In the genomic region with DNA sequence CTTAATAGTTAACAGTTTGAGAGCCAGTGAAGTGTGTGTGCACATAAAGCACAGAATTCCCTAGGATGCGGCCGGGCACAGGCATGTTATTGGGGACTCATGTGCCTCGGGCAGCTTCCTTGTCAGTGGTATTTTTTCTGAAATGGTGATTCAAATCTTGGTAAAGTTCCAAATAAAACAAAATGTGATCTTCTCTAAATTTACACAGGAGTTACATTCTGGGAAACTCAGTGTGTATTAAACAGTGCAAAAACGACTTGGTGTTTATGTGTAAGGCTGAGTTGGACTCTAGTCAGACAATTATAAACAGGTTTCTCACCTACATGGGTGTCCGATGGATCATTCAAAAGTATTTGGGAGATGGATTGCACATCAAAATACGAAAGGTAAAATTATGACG, we compare ENCODE assay signal across 14 cellular contexts. TPM values are rescaled to one million over a fixed set of nuclear protein-coding genes. Genes with fewer than 3 reads are reported as not detected.
DNase-seq lines count a peak whose midpoint lies in the region; ATAC-seq and TF ChIP-seq lines count a peak whose summit lies in the region.
"Had no signal": no experiment of that assay in that cellular context is flagged by ENCODE, and none has a peak within 500 bp of the region (broad histone marks: within the 10 kb centered on the region; RNA-seq: fewer than 3 reads in every experiment).

No MANE protein-coding gene starts in this region.

- H3K27ac Mint-ChIP-seq in T-cell = no peak overlapping the region
- H3K27ac Mint-ChIP-seq in natural killer cell treated with Interleukin-12 subunit alpha and Interleukin-12 subunit beta and Interleukin-15 and Interleukin-18, amount 100 ng/mL, for 72 hours = no peak overlapping the region
- H3K27ac Mint-ChIP-seq: activated CD8-positive, alpha-beta memory T cell treated with anti-CD3 and anti-CD28 coated beads, Interleukin-2, amount 10 ng/mL, durations not matched to agents 7 days and 5 days; brain had no signal

- no peak overlapping the region for H3K9ac ChIP-seq in GM23248
- H3K9ac ChIP-seq: SK-N-SH had no signal

- H3F3A ChIP-seq in GM23248 (ENCODE audit: insufficient read depth) = no peaks in the 10 kb centered on the region

- CTCF ChIA-PET in RWPE1 (lab: Yijun Ruan, JAX) = interaction anchor here (0.6 kb wide), 1 partner anchor 21 kb away, joined by 3 read pairs; no protein-coding TSS in a partner anchor
- CTCF ChIA-PET in T-cell (lab: Charles Lee) = no interaction called here

- no peaks in the 10 kb centered on the region for H3K9me2 ChIP-seq in GM23248 (ENCODE audit: insufficient read depth)
- H3K9me2 ChIP-seq: SK-N-SH had no signal

- H3K4me2 ChIP-seq in GM23248 (ENCODE audit: unreplicated experiment) = no peak overlapping the region
- H3K4me2 ChIP-seq in osteoblast (ENCODE audit: insufficient read depth, low read length) = peak overlapping the region; percentile 44
- H3K4me2 ChIP-seq: SK-N-SH had no signal

- H3K4me1 Mint-ChIP-seq in T-cell = peaks cover 0 to 2% (median 0%) of the 10 kb centered on the region in 3 donors
- H3K4me1 Mint-ChIP-seq in natural killer cell treated with Interleukin-12 subunit alpha and Interleukin-12 subunit beta and Interleukin-15 and Interleukin-18, amount 100 ng/mL, for 72 hours (ENCODE audit: low read depth in 2 of 2) = peaks cover 0 to 3% of the 10 kb centered on the region in 2 donors
- H3K4me1 Mint-ChIP-seq: activated CD8-positive, alpha-beta memory T cell treated with anti-CD3 and anti-CD28 coated beads, Interleukin-2, amount 10 ng/mL, durations not matched to agents 7 days and 5 days had no signal

- H3K27me3 Mint-ChIP-seq in T-cell = peaks cover 25 to 34% of the 10 kb centered on the region in 2 donors
- H3K27me3 Mint-ChIP-seq in natural killer cell treated with Interleukin-12 subunit alpha and Interleukin-12 subunit beta and Interleukin-15 and Interleukin-18, amount 100 ng/mL, for 72 hours = peaks cover 16 to 23% of the 10 kb centered on the region in 2 donors

- ATAC-seq in T-cell (replicated peaks in 1 of 4) (no peak), GM19397 (IDR thresholded peaks at IDR 0.05; ENCODE audit: unreplicated experiment) (no peak)
- ATAC-seq in natural killer cell treated with Interleukin-12 subunit alpha and Interleukin-12 subunit beta and Interleukin-15 and Interleukin-18, amount 100 ng/mL, for 72 hours = no peak
- ATAC-seq: activated CD8-positive, alpha-beta memory T cell treated with anti-CD3 and anti-CD28 coated beads, Interleukin-2, amount 10 ng/mL, durations not matched to agents 7 days and 5 days had no signal

- H3K27ac ChIP-seq in GM23248 (no peak overlapping the region), RWPE1 (no peak overlapping the region), osteoblast (ENCODE audit: low read depth, low read length) (peak overlapping the region; percentile 1)

- H3K79me2 ChIP-seq in GM23248 (ENCODE audit: insufficient read depth) (no peaks in the 10 kb centered on the region), osteoblast (ENCODE audit: insufficient read depth, low read length) (no peaks in the 10 kb centered on the region)

- H3K36me3 ChIP-seq in GM23248 (ENCODE audit: low read depth) (no peaks in the 10 kb centered on the region), osteoblast (ENCODE audit: insufficient read depth, low read length) (no peaks in the 10 kb centered on the region)

- H3K36me3 Mint-ChIP-seq in T-cell = no peaks in the 10 kb centered on the region
- peaks cover under 1% of the 10 kb centered on the region for H3K36me3 Mint-ChIP-seq in natural killer cell treated with Interleukin-12 subunit alpha and Interleukin-12 subunit beta and Interleukin-15 and Interleukin-18, amount 100 ng/mL, for 72 hours
- H3K36me3 Mint-ChIP-seq: activated CD8-positive, alpha-beta memory T cell treated with anti-CD3 and anti-CD28 coated beads, Interleukin-2, amount 10 ng/mL, durations not matched to agents 7 days and 5 days; brain had no signal

- H3K27me3 ChIP-seq in GM23248 (replicated peaks; ENCODE audit: insufficient read depth) (no peaks in the 10 kb centered on the region), osteoblast (ENCODE audit: insufficient read depth, low read length) (no peaks in the 10 kb centered on the region)

- in situ Hi-C loops in GM23248 (cut with MboI) = no loop called here

- POLR2A ChIA-PET in RWPE1 (lab: Yijun Ruan, JAX; ENCODE audit: low non-redundant PET) = no interaction called here
- POLR2A ChIA-PET in T-cell (lab: Charles Lee) = interaction anchor here in 1 of 2 donors (0.6 kb wide), 1 partner anchor 556 kb away, joined by 4 read pairs; no protein-coding TSS in a partner anchor

- H3K9me3 ChIP-seq in GM23248 (ENCODE audit: low read depth) (no peaks in the 10 kb centered on the region), osteoblast (ENCODE audit: low read depth, low read length) (no peaks in the 10 kb centered on the region)
- H3K9me3 ChIP-seq: SK-N-SH had no signal

- H3K4me3 ChIP-seq in GM23248 (no peak overlapping the region), osteoblast (ENCODE audit: insufficient read depth, low read length) (no peak overlapping the region)

- WGBS in GM23248 (ENCODE audit: low coverage in 1 of 2, low lambda C conversion rate in 2 of 2, missing lambda C conversion rate in 2 of 2), 2 experiments = 66 to 70% methylated on average over 7 of the region's 7 CpGs

- peaks cover 10 to 14% (median 12%) of the 10 kb centered on the region in 3 donors for H3K9me3 Mint-ChIP-seq in T-cell
- H3K9me3 Mint-ChIP-seq in natural killer cell treated with Interleukin-12 subunit alpha and Interleukin-12 subunit beta and Interleukin-15 and Interleukin-18, amount 100 ng/mL, for 72 hours = peaks cover 4% of the 10 kb centered on the region

- H4K20me1 ChIP-seq in GM23248 (ENCODE audit: insufficient read depth) (no peaks in the 10 kb centered on the region), osteoblast (ENCODE audit: insufficient read depth, low read length) (no peaks in the 10 kb centered on the region)

- DNase-seq in GM23248 (peak; percentile 48), RWPE1 (ENCODE audit: low spot score) (peak; percentile 78), dermis blood vessel endothelial cell (peak; percentile 24), osteoblast (ENCODE audit: insufficient read length, low spot score, missing footprints) (peak; percentile 86), T-cell (no peak)
- no peak for DNase-seq in stimulated activated CD4-positive, alpha-beta T cell treated with anti-CD3 and anti-CD28 coated beads, Interleukin-15, amount 100 ng/mL, for 24 hours
- no peak for DNase-seq in natural killer cell treated with Interleukin-12 subunit alpha and Interleukin-12 subunit beta and Interleukin-15 and Interleukin-18, amount 100 ng/mL, for 72 hours (ENCODE audit: low spot score)
- DNase-seq: activated CD4-positive, CD25-positive, alpha-beta regulatory T cell; activated CD8-positive, alpha-beta memory T cell treated with anti-CD3 and anti-CD28 coated beads, Interleukin-2, amount 10 ng/mL, durations not matched to agents 7 days and 5 days; DMS153; effector memory CD4-positive, alpha-beta T cell; SK-N-SH had no signal

- H2AFZ ChIP-seq in GM23248 (no peak overlapping the region), osteoblast (ENCODE audit: low read length) (peak overlapping the region; percentile 6)

- TF ChIP-seq CTCF in RWPE1 (conservative IDR thresholded peaks at IDR 0.05; ENCODE audit: low read depth) (no peak), osteoblast (IDR thresholded peaks at IDR 0.05; ENCODE audit: extremely low read depth, low read depth, low read length) (no peak)

- no peak overlapping the region for H3K4me3 Mint-ChIP-seq in T-cell
- H3K4me3 Mint-ChIP-seq in natural killer cell treated with Interleukin-12 subunit alpha and Interleukin-12 subunit beta and Interleukin-15 and Interleukin-18, amount 100 ng/mL, for 72 hours = no peak overlapping the region
- H3K4me3 Mint-ChIP-seq: activated CD8-positive, alpha-beta memory T cell treated with anti-CD3 and anti-CD28 coated beads, Interleukin-2, amount 10 ng/mL, durations not matched to agents 7 days and 5 days; brain had no signal

- peaks cover 3% of the 10 kb centered on the region; the same call in 1 of the 2 replicates for H3K4me1 ChIP-seq in GM23248 (ENCODE audit: insufficient read depth)
- peaks cover 14% of the 10 kb centered on the region for H3K4me1 ChIP-seq in osteoblast (ENCODE audit: insufficient read depth, low read length)

RNA-seq across cellular contexts. Expression of a gene that starts 48.9 kb away (rescaled TPM):
- 48.1 and 51.4 TPM in 2 replicates for total RNA-seq in GM23248 (2014; rRNA removed; shearing (Covaris generic))
- polyA plus RNA-seq in GM23248 (2016; fragmentation: Nextera tagmentation; extraction: Ambion mirVana) = 64.3 and 66.1 TPM in 2 replicates
- total RNA-seq in dermis blood vessel endothelial cell (60.2 and 61.3 TPM in 2 replicates), osteoblast (90.5 and 91.6 TPM in 2 replicates), T-cell (10 to 100 TPM; 23.7 to 36.6 (median 30.1) TPM)
- total RNA-seq in natural killer cell treated with Interleukin-12 subunit alpha and Interleukin-12 subunit beta and Interleukin-15 and Interleukin-18, amount 100 ng/mL, for 72 hours = 10 to 100 TPM; 16.3 to 24.4 TPM

Comparison
In these comparisons a context has a peak if more than half of its experiments do, and no peak if none do; other contexts are left out.
1. DNase-seq: peak in GM23248 (single experiment), RWPE1 (single experiment), dermis blood vessel endothelial cell (single experiment) and osteoblast (single experiment); none in stimulated activated CD4-positive, alpha-beta T cell treated with anti-CD3 and anti-CD28 coated beads, Interleukin-15, amount 100 ng/mL, for 24 hours (single experiment), T-cell (0 of 34) and natural killer cell treated with Interleukin-12 subunit alpha and Interleukin-12 subunit beta and Interleukin-15 and Interleukin-18, amount 100 ng/mL, for 72 hours (single experiment).